Comparison of ENCODE assay signal across 8 cellular contexts in genomic region chr11:128686745-128687177, GRCh38. TPM values are rescaled to one million over a fixed set of nuclear protein-coding genes. Genes with fewer than 3 reads are reported as not detected.
A peak's percentile ranks its signal among the peaks of the same experiment; 100 is the strongest.
DNase-seq lines count a peak whose midpoint lies in the region; ATAC-seq and TF ChIP-seq lines count a peak whose summit lies in the region.

No MANE protein-coding gene starts in this region.

- CTCF ChIA-PET in WTC11 (lab: Charles Lee): interaction anchor here (0.6 to 5.1 kb wide), 10 partner anchors 55 to 514 kb away, joined by 3 to 35 read pairs (median 6); no protein-coding TSS in a partner anchor

- H3K9ac ChIP-seq in mucosa of rectum (ENCODE audit: low read depth in 1 of 2, low read length in 2 of 2): peak overlapping the region in 1 of 2 donors; percentile 19

- H3K4me1 ChIP-seq in mucosa of rectum (ENCODE audit: control insufficient read depth in 2 of 2, insufficient read depth in 2 of 2, low read length in 2 of 2): peaks cover 6% of the 10 kb centered on the region in 2 donors
- peaks cover 0 to 60% (median 25%) of the 10 kb centered on the region in 4 donors for H3K4me1 ChIP-seq in tibial nerve

- H3K9me3 ChIP-seq in mucosa of rectum (ENCODE audit: control insufficient read depth in 2 of 2, low read length in 2 of 2): no peaks in the 10 kb centered on the region
- H3K9me3 ChIP-seq in tibial nerve: no peaks in the 10 kb centered on the region

- ATAC-seq in GM18505 (IDR thresholded peaks at IDR 0.05; ENCODE audit: unreplicated experiment) (peak; percentile 73), HG02884 (IDR thresholded peaks at IDR 0.05; ENCODE audit: unreplicated experiment) (peak; percentile 77), WTC11 (peak; percentile 20)

- WGBS in tibial nerve, 2 donors: 3% methylated on average over 23 to 32 of the region's 32 CpGs

- peaks cover 72% of the 10 kb centered on the region for H3K4me1 Mint-ChIP-seq in WTC11
- H3K4me1 Mint-ChIP-seq in dendritic cell treated with granulocyte-macrophage colony-stimulating factor and Interleukin-4, amounts not matched to agents 40 ng/mL and 50 ng/mL, for 4 days (ENCODE audit: low read depth): peaks cover 61% of the 10 kb centered on the region

- peaks cover 100% of the 10 kb centered on the region for H3K27me3 Mint-ChIP-seq in WTC11 (ENCODE audit: low read depth)
- H3K27me3 Mint-ChIP-seq in dendritic cell treated with granulocyte-macrophage colony-stimulating factor and Interleukin-4, amounts not matched to agents 40 ng/mL and 50 ng/mL, for 4 days: peaks cover 69% of the 10 kb centered on the region

- POLR2A ChIA-PET in WTC11 (lab: Charles Lee): interaction anchor here (0.7 to 1.4 kb wide), 3 partner anchors 8 to 565 kb away, joined by 3 to 6 read pairs (median 5); no protein-coding TSS in a partner anchor

- H3K4me3 ChIP-seq in mucosa of rectum (ENCODE audit: low read length in 2 of 2) (peak overlapping the region; percentile 46 to 60), tibial nerve (peak overlapping the region in 3 of 4 donors; percentile 19 to 44 (median 37))

- H3K4me3 Mint-ChIP-seq in WTC11: peak overlapping the region; percentile 77
- peak overlapping the region; percentile 67 for H3K4me3 Mint-ChIP-seq in dendritic cell treated with granulocyte-macrophage colony-stimulating factor and Interleukin-4, amounts not matched to agents 40 ng/mL and 50 ng/mL, for 4 days

- TF ChIP-seq CTCF in WTC11 (IDR thresholded peaks at IDR 0.05) (no peak), tibial nerve (IDR thresholded peaks at IDR 0.05) (no peak)

- DNase-seq in WTC11 (ENCODE audit: low spot score) (peak; percentile 60), tibial nerve (ENCODE audit: low spot score in 2 of 2) (no peak), SIG-M5 (lab: John Stamatoyannopoulos, UW) (no peak), SKM-1 treated with dmso at 0.1 percent for 144 hours (lab: John Stamatoyannopoulos, UW; ENCODE audit: unreplicated experiment) (no peak)

- no peak for TF ChIP-seq POLR2A in GM18505 (IDR thresholded peaks at IDR 0.05; ENCODE audit: borderline replicate concordance, extremely low read depth, insufficient read depth, insufficient read length)
- TF ChIP-seq POLR2A in tibial nerve (IDR thresholded peaks at IDR 0.05): no peak

- TF ChIP-seq EP300 in tibial nerve (IDR thresholded peaks at IDR 0.05): no peak

- H3K27me3 ChIP-seq in mucosa of rectum (ENCODE audit: control insufficient read depth in 2 of 2, insufficient read depth in 2 of 2, low read length in 2 of 2) (peaks cover 47 to 65% of the 10 kb centered on the region in 2 donors), tibial nerve (peaks cover 4 to 98% of the 10 kb centered on the region in 2 donors)

- no peaks in the 10 kb centered on the region for H3K9me3 Mint-ChIP-seq in WTC11
- no peaks in the 10 kb centered on the region for H3K9me3 Mint-ChIP-seq in dendritic cell treated with granulocyte-macrophage colony-stimulating factor and Interleukin-4, amounts not matched to agents 40 ng/mL and 50 ng/mL, for 4 days

- H3K27ac ChIP-seq in mucosa of rectum (ENCODE audit: low read depth in 2 of 2, low read length in 2 of 2): no peak overlapping the region
- H3K27ac ChIP-seq in tibial nerve: no peak overlapping the region

- H3K36me3 ChIP-seq in mucosa of rectum (ENCODE audit: control insufficient read depth in 2 of 2, insufficient read depth in 2 of 2, low read length in 2 of 2) (no peaks in the 10 kb centered on the region), tibial nerve (no peaks in the 10 kb centered on the region)

- H3K27ac Mint-ChIP-seq in WTC11: no peak overlapping the region
- peak overlapping the region; percentile 45 for H3K27ac Mint-ChIP-seq in dendritic cell treated with granulocyte-macrophage colony-stimulating factor and Interleukin-4, amounts not matched to agents 40 ng/mL and 50 ng/mL, for 4 days

- intact Hi-C loops in dendritic cell treated with granulocyte-macrophage colony-stimulating factor and Interleukin-4, amounts not matched to agents 40 ng/mL and 50 ng/mL, for 4 days (cut with micrococcal nuclease): no loop called here

- no peaks in the 10 kb centered on the region for H3K36me3 Mint-ChIP-seq in WTC11
- no peaks in the 10 kb centered on the region for H3K36me3 Mint-ChIP-seq in dendritic cell treated with granulocyte-macrophage colony-stimulating factor and Interleukin-4, amounts not matched to agents 40 ng/mL and 50 ng/mL, for 4 days (ENCODE audit: low read depth)

TF ChIP-seq in WTC11, 78 proteins besides CTCF, POLR2A, EP300 and RAD21:
- TF ChIP-seq ERG (CRISPR knock-in tag; IDR thresholded peaks at IDR 0.05) (no peak), FOXK1 (CRISPR knock-in tag; IDR thresholded peaks at IDR 0.05) (peak; percentile 42; the same call in 1 of the 2 replicates), CREM (CRISPR knock-in tag; IDR thresholded peaks at IDR 0.05) (0 out of 2 replicates have a peak, but pooled peaks have one; percentile 28)
- TF ChIP-seq, protein P1, sequence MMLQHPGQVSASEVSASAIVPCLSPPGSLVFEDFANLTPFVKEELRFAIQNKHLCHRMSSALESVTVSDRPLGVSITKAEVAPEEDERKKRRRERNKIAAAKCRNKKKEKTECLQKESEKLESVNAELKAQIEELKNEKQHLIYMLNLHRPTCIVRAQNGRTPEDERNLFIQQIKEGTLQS (CRISPR knock-in tag; conservative IDR thresholded peaks at IDR 0.05): no peak

RNA-seq across cellular contexts. Expression of gene FLI1, which starts 7.1 kb away (rescaled TPM):
- total RNA-seq in WTC11 (2021) (0.39 to 0.63 TPM (median 0.44 TPM) in 3 replicates), tibial nerve (10 to 100 TPM; 21.3 to 57.9 (median 52.6) TPM)

Comparison
In these comparisons a context has a peak if more than half of its experiments do, and no peak if none do; other contexts are left out.
1. ATAC-seq: peak in every context shown above with its lines; median percentile 77 in HG02884; 73 in GM18505; 20 in WTC11.
2. RNA of gene FLI1, which starts 7.1 kb away (total RNA-seq): 21.3 to 57.9 TPM in tibial nerve; 0.39 to 0.63 TPM in WTC11; every median in the first group is over 10 times any median in the second.